Comparison of ENCODE assay signal across 1 cellular context in genomic region chr12:108689314-108690190, GRCh38.
TF ChIP-seq lines count a peak whose summit lies in the region.

No MANE protein-coding gene starts in this region.

TF ChIP-seq in K562, 482 proteins besides CTCF, POLR2A, EP300 and RAD21 (continued from another document and continues in another):
- TF ChIP-seq CUX1 (CRISPR knock-in tag; IDR thresholded peaks at IDR 0.05): no peak
- 0 out of 2 replicates have a peak, but pooled peaks have one; percentile 8 for TF ChIP-seq TCFL5 (CRISPR knock-in tag; conservative IDR thresholded peaks at IDR 0.05)
- TF ChIP-seq TAF9B (IDR thresholded peaks at IDR 0.05; ENCODE audit: partially characterized antibody): peak; percentile 43
- no peak for TF ChIP-seq CHD4 (IDR thresholded peaks at IDR 0.05; ENCODE audit: insufficient read depth, insufficient replicate concordance, low read depth, low read length, poor library complexity, severe bottlenecking)
- no peak for TF ChIP-seq SMAD2 (IDR thresholded peaks at IDR 0.05; ENCODE audit: low read depth, low read length)
- TF ChIP-seq ZNF23 (CRISPR knock-in tag; IDR thresholded peaks at IDR 0.05): no peak
- TF ChIP-seq MECOM (CRISPR knock-in tag; IDR thresholded peaks at IDR 0.05): no peak
- TF ChIP-seq ZNF551 (CRISPR knock-in tag; IDR thresholded peaks at IDR 0.05): no peak
- TF ChIP-seq MYC (IDR thresholded peaks at IDR 0.05; ENCODE audit: low read depth, low read length): peak; percentile 60
- no peak for TF ChIP-seq MYC (CRISPR knock-in tag; IDR thresholded peaks at IDR 0.05; ENCODE audit: borderline replicate concordance, low read depth)
- TF ChIP-seq ZBTB8A (IDR thresholded peaks at IDR 0.05; ENCODE audit: partially characterized antibody): no peak
- no peak for TF ChIP-seq NR0B1 (IDR thresholded peaks at IDR 0.05; ENCODE audit: partially characterized antibody)
- no peak for TF ChIP-seq THRAP3 (IDR thresholded peaks at IDR 0.05; ENCODE audit: borderline replicate concordance)
- peak in 1 of 2 experiments; percentile 46; a peak in 1 of 3 replicates for TF ChIP-seq CBX3 (IDR thresholded peaks at IDR 0.05; ENCODE audit: borderline replicate concordance in 1 of 2, low read length in 2 of 2)
- no peak; the same call in 1 of the 2 replicates for TF ChIP-seq ZFX (CRISPR knock-in tag; IDR thresholded peaks at IDR 0.05)
- no peak for TF ChIP-seq MTF1 (CRISPR knock-in tag; IDR thresholded peaks at IDR 0.05; ENCODE audit: borderline replicate concordance)
- TF ChIP-seq E2F4 (CRISPR knock-in tag; IDR thresholded peaks at IDR 0.05; ENCODE audit: low read depth): no peak
- no peak; the same call in 1 of the 2 replicates for TF ChIP-seq BRD4 (IDR thresholded peaks at IDR 0.05)
- 0 out of 2 replicates have a peak, but pooled peaks have one; percentile 13 for TF ChIP-seq ZBTB7A (IDR thresholded peaks at IDR 0.05; ENCODE audit: borderline replicate concordance, control insufficient read depth, low read depth, low read length)
- TF ChIP-seq NRF1 (conservative IDR thresholded peaks at IDR 0.05 in 1 of 2, IDR thresholded peaks at IDR 0.05 in 1 of 2): peak; percentile 22 to 45; a peak in 1 of 4 replicates
- no peak for TF ChIP-seq KLF13 (tag; IDR thresholded peaks at IDR 0.05; ENCODE audit: borderline replicate concordance, low read depth)
- TF ChIP-seq HINFP (tag; conservative IDR thresholded peaks at IDR 0.05; ENCODE audit: low read depth): no peak
- TF ChIP-seq CBX1 (IDR thresholded peaks at IDR 0.05; ENCODE audit: low read depth): no peak; the same call in 1 of the 2 replicates
- TF ChIP-seq NR2C1 (IDR thresholded peaks at IDR 0.05): no peak; the same call in 1 of the 2 replicates
- TF ChIP-seq NR2C1 (tag; IDR thresholded peaks at IDR 0.05): 0 out of 2 replicates have a peak, but pooled peaks have one; percentile 9
- no peak for TF ChIP-seq NR3C1 (CRISPR knock-in tag; IDR thresholded peaks at IDR 0.05)
- peak; percentile 13; the same call in 1 of the 2 replicates for TF ChIP-seq RFX1 (IDR thresholded peaks at IDR 0.05)
- TF ChIP-seq HMGXB4 (CRISPR knock-in tag; IDR thresholded peaks at IDR 0.05): no peak
- no peak for TF ChIP-seq POLR3A (IDR thresholded peaks at IDR 0.05; ENCODE audit: borderline replicate concordance, extremely low read depth, insufficient read depth, insufficient read length)
- no peak for TF ChIP-seq KDM4B (IDR thresholded peaks at IDR 0.05; ENCODE audit: borderline replicate concordance in 2 of 2, low read depth in 1 of 2)
- TF ChIP-seq ZHX1 (conservative IDR thresholded peaks at IDR 0.05; ENCODE audit: low read length): 0 out of 2 replicates have a peak, but pooled peaks have one; percentile 59
- TF ChIP-seq ZNF79 (CRISPR knock-in tag; IDR thresholded peaks at IDR 0.05; ENCODE audit: low read depth): no peak
- peak; percentile 71 for TF ChIP-seq SMARCE1 (IDR thresholded peaks at IDR 0.05)
- peak; percentile 93 for TF ChIP-seq TEAD4 (IDR thresholded peaks at IDR 0.05; ENCODE audit: low read length)
- no peak for TF ChIP-seq TEAD4 (CRISPR knock-in tag; IDR thresholded peaks at IDR 0.05; ENCODE audit: borderline replicate concordance)
- TF ChIP-seq BACH1 (tag; IDR thresholded peaks at IDR 0.05): peak; percentile 58
- no peak for TF ChIP-seq PTBP1 (IDR thresholded peaks at IDR 0.05; ENCODE audit: low read depth, low read length)
- TF ChIP-seq FOXP1 (CRISPR knock-in tag; IDR thresholded peaks at IDR 0.05): no peak
- TF ChIP-seq MAFG (tag; conservative IDR thresholded peaks at IDR 0.05): peak; percentile 39; the same call in 1 of the 2 replicates
- TF ChIP-seq RFX7 (CRISPR knock-in tag; IDR thresholded peaks at IDR 0.05): no peak
- no peak for TF ChIP-seq NR2C2 (CRISPR knock-in tag; IDR thresholded peaks at IDR 0.05)
- peak; percentile 12; the same call in 1 of the 2 replicates for TF ChIP-seq NR2C2 (tag; IDR thresholded peaks at IDR 0.05)
- no peak for TF ChIP-seq TSC22D4 (tag; IDR thresholded peaks at IDR 0.05)
- no peak for TF ChIP-seq ILF3 (IDR thresholded peaks at IDR 0.05; ENCODE audit: borderline replicate concordance)
- TF ChIP-seq SMARCB1 (IDR thresholded peaks at IDR 0.05; ENCODE audit: insufficient read length, low read depth): no peak
- TF ChIP-seq ZBTB33 (CRISPR knock-in tag; IDR thresholded peaks at IDR 0.05): 0 out of 2 replicates have a peak, but pooled peaks have one; percentile 2
- TF ChIP-seq ZKSCAN3 (CRISPR knock-in tag; IDR thresholded peaks at IDR 0.05): no peak
- TF ChIP-seq ZEB2 (IDR thresholded peaks at IDR 0.05): peak; percentile 81
- TF ChIP-seq ZBED1 (IDR thresholded peaks at IDR 0.05): no peak
- no peak for TF ChIP-seq EWSR1 (IDR thresholded peaks at IDR 0.05; ENCODE audit: borderline replicate concordance, low read depth, partially characterized antibody)
- no peak for TF ChIP-seq CHCHD3 (CRISPR knock-in tag; IDR thresholded peaks at IDR 0.05)
- TF ChIP-seq HBP1 (CRISPR knock-in tag; IDR thresholded peaks at IDR 0.05): 0 out of 2 replicates have a peak, but pooled peaks have one; percentile 51
- TF ChIP-seq ZNF511 (CRISPR knock-in tag; IDR thresholded peaks at IDR 0.05): no peak
